2 cellular contexts compared by ENCODE assay signal in the genomic region with DNA sequence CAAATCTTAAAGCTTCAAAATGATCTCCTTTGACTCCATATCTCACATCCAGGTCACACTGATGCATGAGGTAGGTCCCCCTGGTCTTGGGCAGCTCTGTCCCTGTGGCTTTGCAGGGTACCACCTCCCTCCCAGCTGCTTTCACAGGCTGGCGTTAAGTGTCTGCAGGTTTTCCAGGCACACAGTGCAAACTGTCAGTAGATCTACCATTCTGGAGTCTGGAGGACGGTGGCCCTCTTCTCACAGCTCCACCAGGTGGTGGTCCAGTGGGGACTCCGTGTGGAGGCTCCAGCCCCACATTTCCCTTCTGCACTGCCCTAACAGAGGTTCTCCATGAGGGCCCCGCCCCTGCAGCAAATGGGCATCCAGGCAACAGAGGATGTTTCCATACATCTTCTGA. TPM values are rescaled to one million over a fixed set of nuclear protein-coding genes. Genes with fewer than 3 reads are reported as not detected.
"Had no signal": no experiment of that assay in that cellular context is flagged by ENCODE, and none has a peak within 500 bp of the region (broad histone marks: within the 10 kb centered on the region; RNA-seq: fewer than 3 reads in every experiment).

No MANE protein-coding gene starts in this region.

RNA-seq across cellular contexts. Expression of gene OLFM1, which starts 24.0 kb away (rescaled TPM):
- total RNA-seq: HepG2, PC-9 had no signal
